ENCODE assay signal across 11 cellular contexts in genomic region chr12:5456906-5457305, GRCh38. TPM values are rescaled to one million over a fixed set of nuclear protein-coding genes. Genes with fewer than 3 reads are reported as not detected.
DNase-seq lines count a peak whose midpoint lies in the region; ATAC-seq and TF ChIP-seq lines count a peak whose summit lies in the region.
"Had no signal": no experiment of that assay in that cellular context is flagged by ENCODE, and none has a peak within 500 bp of the region (broad histone marks: within the 10 kb centered on the region; RNA-seq: fewer than 3 reads in every experiment).

No MANE protein-coding gene starts in this region.

- DNase-seq in ELR (ENCODE audit: low read depth): peak; percentile 73
- DNase-seq in RPMI7951 (ENCODE audit: low read depth): peak; percentile 63
- peak; percentile 32 for DNase-seq in fibroblast of the aortic adventitia (ENCODE audit: low read depth)
- DNase-seq in renal cortical epithelial cell (ENCODE audit: low read depth): peak; percentile 76
- no peak for DNase-seq in erythroblast (lab: John Stamatoyannopoulos, UW)
- no peak for DNase-seq in activated CD4-positive, alpha-beta T cell treated with anti-CD3 and anti-CD28 coated beads for 1 hour
- DNase-seq in HAP-1 (ENCODE audit: low spot score in 2 of 2): no peak
- DNase-seq: activated T-cell treated with anti-CD3 and anti-CD28 coated beads for 4 hours, PC-9 had no signal

- in situ Hi-C loops in HAP-1 (cut with MboI; ENCODE audit: low sequenced_read_pairs): no loop called here

- H3K4me3 ChIP-seq in fibroblast of the aortic adventitia (ENCODE audit: low read depth, low read length) (no peak overlapping the region), HAP-1 (no peak overlapping the region)
- H3K4me3 ChIP-seq: PC-9 had no signal

- no peak for TF ChIP-seq POLR2A in erythroblast (IDR thresholded peaks at IDR 0.05; ENCODE audit: low read length)

- no peak for TF ChIP-seq CTCF in fibroblast of the aortic adventitia (IDR thresholded peaks at IDR 0.05; ENCODE audit: insufficient read depth, low read length)

- no peaks in the 10 kb centered on the region for H3K9me3 ChIP-seq in HAP-1
- H3K9me3 ChIP-seq: neutrophil had no signal

- ATAC-seq in GM19397 (IDR thresholded peaks at IDR 0.05; ENCODE audit: unreplicated experiment): no peak

- no peaks in the 10 kb centered on the region for H3K36me3 ChIP-seq in HAP-1 (replicated peaks)
- H3K36me3 ChIP-seq: neutrophil had no signal

- H3K4me1 ChIP-seq in HAP-1: no peaks in the 10 kb centered on the region

- no peaks in the 10 kb centered on the region for H3K27me3 ChIP-seq in HAP-1 (ENCODE audit: low read depth)
- H3K27me3 ChIP-seq: neutrophil had no signal

RNA-seq across cellular contexts. Expression of gene NTF3, which starts 25.0 kb away (rescaled TPM):
- total RNA-seq in RPMI7951 (2014; rRNA removed; shearing (Covaris generic)): 8.6 and 9.4 TPM in 2 replicates
- total RNA-seq in fibroblast of the aortic adventitia (ENCODE audit: low replicate concordance) (1.3 TPM in 1 of 2 replicates, not detected in the other), renal cortical epithelial cell (3.3 and 3.6 TPM in 2 replicates)
- total RNA-seq: PC-9 had no signal

Comparison
In these comparisons a context has a peak if more than half of its experiments do, and no peak if none do; other contexts are left out.
1. DNase-seq: peak in ELR (single experiment), RPMI7951 (single experiment), fibroblast of the aortic adventitia (single experiment) and renal cortical epithelial cell (single experiment); none in erythroblast (0 of 2), activated CD4-positive, alpha-beta T cell treated with anti-CD3 and anti-CD28 coated beads for 1 hour (single experiment) and HAP-1 (0 of 2).